17 cellular contexts compared by ENCODE assay signal in the genomic region with DNA sequence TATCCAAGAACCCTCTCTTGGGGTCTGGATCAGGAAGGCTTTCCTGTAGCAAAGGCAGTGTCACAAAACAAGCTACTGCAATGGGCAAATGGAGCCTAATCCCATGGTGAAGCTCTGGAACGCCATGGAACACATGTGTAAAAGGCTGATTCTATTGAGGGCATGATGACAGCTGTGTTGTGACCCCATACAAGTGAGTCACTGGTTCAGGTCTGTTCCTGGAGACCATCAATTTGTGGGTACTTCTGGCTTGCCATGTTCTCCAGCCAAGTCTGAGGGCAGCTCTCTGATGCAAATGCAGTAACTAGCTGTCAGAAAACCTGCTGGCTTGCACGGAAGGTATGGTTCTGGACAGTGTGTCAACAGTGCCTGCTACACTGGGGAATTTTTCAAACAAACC. TPM values are rescaled to one million over a fixed set of nuclear protein-coding genes. Genes with fewer than 3 reads are reported as not detected.
DNase-seq lines count a peak whose midpoint lies in the region; TF ChIP-seq lines count a peak whose summit lies in the region.
"Had no signal": no experiment of that assay in that cellular context is flagged by ENCODE, and none has a peak within 500 bp of the region (broad histone marks: within the 10 kb centered on the region; RNA-seq: fewer than 3 reads in every experiment).

No MANE protein-coding gene starts in this region.

- H3K9me3 ChIP-seq in effector memory CD4-positive, alpha-beta T cell (ENCODE audit: control insufficient read depth, low read length): no peaks in the 10 kb centered on the region

- H3K36me3 ChIP-seq in effector memory CD4-positive, alpha-beta T cell (ENCODE audit: control insufficient read depth, insufficient read depth, low read length): no peaks in the 10 kb centered on the region

- H3K27me3 ChIP-seq in effector memory CD4-positive, alpha-beta T cell (replicated peaks; ENCODE audit: control insufficient read depth, insufficient read depth, low read length, poor library complexity, severe bottlenecking): no peaks in the 10 kb centered on the region

- DNase-seq in LHCN-M2 (ENCODE audit: low read depth) (peak; percentile 92), amniotic epithelial cell (ENCODE audit: low read depth) (peak; percentile 16), fibroblast of villous mesenchyme (ENCODE audit: low read depth) (peak; percentile 2), skeletal muscle cell (ENCODE audit: low read depth) (peak; percentile 54), T-helper 1 cell (no peak), ecto neural progenitor cell (ENCODE audit: low spot score) (no peak)
- DNase-seq in effector memory CD4-positive, alpha-beta T cell: no peak
- DNase-seq: CD8-positive, alpha-beta memory T cell; DMS79 treated with DMSO at 0.1 percent for 48 hours; Karpas-422; NCI-H1105 treated with DMSO at 0.1 percent for 48 hours; NCI-H146; NCI-H1930; NCI-H2227 treated with DMSO at 0.1 percent for 48 hours; NCI-H69; SHP77 had no signal

- no peak overlapping the region for H3K27ac ChIP-seq in effector memory CD4-positive, alpha-beta T cell (ENCODE audit: insufficient read depth, low read length, poor library complexity, severe bottlenecking)
- H3K27ac ChIP-seq: RWPE1 had no signal

- no peaks in the 10 kb centered on the region for H3K4me1 ChIP-seq in effector memory CD4-positive, alpha-beta T cell (ENCODE audit: control insufficient read depth, insufficient read depth, low read length, poor library complexity, severe bottlenecking)

- TF ChIP-seq CTCF in fibroblast of villous mesenchyme (IDR thresholded peaks at IDR 0.05; ENCODE audit: insufficient read depth, low read depth, low read length): no peak

- H3K4me3 ChIP-seq in fibroblast of villous mesenchyme (ENCODE audit: low read depth, low read length) (no peak overlapping the region), skeletal muscle cell (ENCODE audit: low read depth, low read length) (no peak overlapping the region)
- no peak overlapping the region for H3K4me3 ChIP-seq in effector memory CD4-positive, alpha-beta T cell (ENCODE audit: insufficient read depth, low read depth, low read length, poor library complexity, severe bottlenecking)

RNA-seq across cellular contexts. Expression of gene ECHDC1, which starts 33.3 kb away (rescaled TPM):
- total RNA-seq in LHCN-M2 (2014; rRNA removed) (91.6 and 97.8 TPM in 2 replicates), fibroblast of villous mesenchyme (60.9 and 77.3 TPM in 2 replicates)
- polyA plus RNA-seq in LHCN-M2 (2012): 36.2 TPM

Comparison
In these comparisons a context has a peak if more than half of its experiments do, and no peak if none do; other contexts are left out.
1. DNase-seq: peak in LHCN-M2 (single experiment), amniotic epithelial cell (single experiment), fibroblast of villous mesenchyme (single experiment) and skeletal muscle cell (single experiment); none in T-helper 1 cell (0 of 5), ecto neural progenitor cell (single experiment) and effector memory CD4-positive, alpha-beta T cell (0 of 3).